33 cellular contexts compared by ENCODE assay signal in the genomic region with DNA sequence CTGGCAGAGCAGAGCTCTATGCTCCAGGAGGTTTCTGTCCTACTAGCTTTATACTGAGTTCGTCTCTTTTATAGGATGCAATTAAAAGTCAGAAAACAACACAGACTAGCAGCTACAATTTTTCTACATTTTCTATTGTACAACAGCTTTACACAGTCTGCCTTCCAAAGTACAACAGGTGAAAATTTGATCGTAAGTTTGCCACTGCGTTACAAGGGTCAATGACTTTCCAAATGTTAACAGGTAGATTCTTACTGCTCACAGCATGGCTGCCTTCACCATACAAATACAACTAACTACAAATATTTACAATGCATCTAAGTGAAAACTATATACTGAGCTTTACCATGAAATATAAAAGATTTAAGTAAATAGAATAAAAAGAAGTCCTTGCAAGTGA.
DNase-seq lines count a peak whose midpoint lies in the region; ATAC-seq, FAIRE-seq and TF ChIP-seq lines count a peak whose summit lies in the region.
"Had no signal": no experiment of that assay in that cellular context is flagged by ENCODE, and none has a peak within 500 bp of the region (broad histone marks: within the 10 kb centered on the region; RNA-seq: fewer than 3 reads in every experiment).

No MANE protein-coding gene starts in this region.

- DNase-seq in HepG2 (ENCODE audit: low spot score) (no peak), left lobe of liver (ENCODE audit: low spot score) (no peak), right lobe of liver (no peak), NCI-H82 (lab: John Stamatoyannopoulos, UW) (no peak), GM19240 (ENCODE audit: insufficient read length, low spot score) (no peak)
- DNase-seq: 8988T; ACHN; AML-193; BE2C; C1 segment of cervical spinal cord; Caco-2; Calu3; CD4-positive, alpha-beta memory T cell; CD4-positive, alpha-beta T cell; CD4-positive, CD25-positive, alpha-beta regulatory T cell; CD8-positive, alpha-beta memory T cell; CD8-positive, alpha-beta T cell; COR-L47; DMS 273 treated with DMSO at 0.1 percent for 48 hours; DMS153; DMS53; DMS79; DMS79 treated with DMSO at 0.1 percent for 48 hours; DND-41; EL had no signal

- H3K9me3 ChIP-seq in liver (ENCODE audit: control insufficient read depth in 4 of 4, low read length in 3 of 4) (no peaks in the 10 kb centered on the region), HepG2 (ENCODE audit: low read length) (no peaks in the 10 kb centered on the region), right lobe of liver (no peaks in the 10 kb centered on the region)
- H3K9me3 ChIP-seq: A549; BE2C; BLaER1; BLaER1 treated with 17β-estradiol and CSF1 and Interleukin-3, amounts not matched to agents 10 nM and 100 nM; Caco-2 had no signal

- no peak overlapping the region for H3K27ac ChIP-seq in liver (ENCODE audit: low read depth in 1 of 2, low read length in 2 of 2)
- H3K27ac ChIP-seq in HepG2 (ENCODE audit: extremely low read length, insufficient read depth, low read length): no peak overlapping the region
- H3K27ac ChIP-seq in right lobe of liver: no peak overlapping the region
- H3K27ac ChIP-seq: 22Rv1; A549; BLaER1; BLaER1 treated with 17β-estradiol and CSF1 and Interleukin-3, amounts not matched to agents 10 nM and 100 nM; C4-2B had no signal

- no peak for FAIRE-seq in HepG2 (lab: Jason Lieb, UNC)
- FAIRE-seq: A204.1, A549, D721Med had no signal

- no peak for TF ChIP-seq CTCF in liver (IDR thresholded peaks at IDR 0.05; ENCODE audit: low read depth, low read length, missing input control)
- no peak for TF ChIP-seq CTCF in HepG2 (CRISPR knock-in tag; IDR thresholded peaks at IDR 0.05)
- TF ChIP-seq CTCF in right lobe of liver (IDR thresholded peaks at IDR 0.05): no peak

- H3K9ac ChIP-seq in liver (ENCODE audit: low read depth in 1 of 2, low read length in 2 of 2) (no peak overlapping the region), HepG2 (ENCODE audit: insufficient read depth, low read depth, low read length) (no peak overlapping the region)
- H3K9ac ChIP-seq: BLaER1; BLaER1 treated with 17β-estradiol and CSF1 and Interleukin-3, amounts not matched to agents 10 nM and 100 nM had no signal

- in situ Hi-C loops in HepG2 (cut with HindIII; ENCODE audit: extremely low pct_ligation_motif_present, low pct_unique_long_range_greater_than_20kb): no loop called here

- H3K36me3 ChIP-seq in liver (ENCODE audit: control insufficient read depth in 4 of 4, insufficient read depth in 3 of 4, low read depth in 1 of 4, low read length in 3 of 4) (no peaks in the 10 kb centered on the region), HepG2 (replicated peaks in 1 of 2; ENCODE audit: control insufficient read depth in 1 of 2, insufficient read depth in 2 of 2, low read length in 2 of 2) (no peaks in the 10 kb centered on the region), right lobe of liver (no peaks in the 10 kb centered on the region)
- H3K36me3 ChIP-seq: BE2C; BLaER1; BLaER1 treated with 17β-estradiol and CSF1 and Interleukin-3, amounts not matched to agents 10 nM and 100 nM had no signal

- no TSS peak for BruUV-seq in HepG2 (replicated peaks; lab: Mats Ljungman, UMichigan)

- intact Hi-C loops in HepG2 (cut with micrococcal nuclease; ENCODE audit: unreplicated experiment): no loop called here
- intact Hi-C loops in right lobe of liver (cut with DNase I): no loop called here

- TF ChIP-seq POLR2A in HepG2 (IDR thresholded peaks at IDR 0.05; ENCODE audit: insufficient read depth in 1 of 2, low read depth in 2 of 2, low read length in 2 of 2): no peak
- TF ChIP-seq POLR2A in right lobe of liver (IDR thresholded peaks at IDR 0.05): no peak

- CTCF ChIA-PET in HepG2 (lab: Yijun Ruan, JAX; ENCODE audit: low intra/inter-chr PET ratio, low total read pairs): no interaction called here

- TF ChIP-seq EP300 in HepG2 (IDR thresholded peaks at IDR 0.05; ENCODE audit: low read depth in 2 of 2, low read length in 2 of 2) (no peak), HepG2 (CRISPR knock-in tag; IDR thresholded peaks at IDR 0.05; ENCODE audit: borderline replicate concordance) (no peak)

- H3K4me1 ChIP-seq in liver (ENCODE audit: control insufficient read depth in 4 of 4, insufficient read depth in 4 of 4, low read length in 3 of 4) (peaks cover 0 to 9% (median 2%) of the 10 kb centered on the region in 4 donors), HepG2 (ENCODE audit: insufficient read depth, low read length) (no peaks in the 10 kb centered on the region), right lobe of liver (no peaks in the 10 kb centered on the region)
- H3K4me1 ChIP-seq: A549; BE2C; BLaER1; BLaER1 treated with 17β-estradiol and CSF1 and Interleukin-3, amounts not matched to agents 10 nM and 100 nM; Caco-2 had no signal

- H3K27me3 ChIP-seq in liver (ENCODE audit: control insufficient read depth in 4 of 4, insufficient read depth in 4 of 4, low read length in 3 of 4) (no peaks in the 10 kb centered on the region), HepG2 (ENCODE audit: control insufficient read depth in 1 of 2, insufficient read depth in 2 of 2, low read length in 2 of 2) (no peaks in the 10 kb centered on the region), right lobe of liver (no peaks in the 10 kb centered on the region)
- H3K27me3 ChIP-seq: BE2C; BLaER1; BLaER1 treated with 17β-estradiol and CSF1 and Interleukin-3, amounts not matched to agents 10 nM and 100 nM had no signal

- no peak overlapping the region for H3K4me2 ChIP-seq in HepG2 (ENCODE audit: low read depth, low read length)
- H3K4me2 ChIP-seq: A549; BLaER1; BLaER1 treated with 17β-estradiol and CSF1 and Interleukin-3, amounts not matched to agents 10 nM and 100 nM had no signal

- H2AFZ ChIP-seq in HepG2 (ENCODE audit: low read length): no peak overlapping the region

- POLR2A ChIA-PET in HepG2 (lab: Yijun Ruan, JAX): no interaction called here

- H3K79me2 ChIP-seq in HepG2 (ENCODE audit: insufficient read depth, low read length): no peaks in the 10 kb centered on the region

- no peak for ATAC-seq in HepG2
- peak; percentile 57 for ATAC-seq in left lobe of liver
- ATAC-seq in right lobe of liver: peak in 3 of 4 donors; percentile 42 to 67 (median 56)
- ATAC-seq: A549; CD8-positive, alpha-beta T cell had no signal

- H3K4me3 ChIP-seq in liver (ENCODE audit: low read depth in 1 of 3, low read length in 3 of 3): no peak overlapping the region
- H3K4me3 ChIP-seq in HepG2 (replicated peaks in 1 of 3; ENCODE audit: insufficient read depth in 1 of 3, low read depth in 2 of 3, low read length in 3 of 3): no peak overlapping the region
- H3K4me3 ChIP-seq in right lobe of liver: no peak overlapping the region
- H3K4me3 ChIP-seq: A549; BLaER1; BLaER1 treated with 17β-estradiol and CSF1 and Interleukin-3, amounts not matched to agents 10 nM and 100 nM had no signal

- H4K20me1 ChIP-seq in HepG2 (ENCODE audit: insufficient read depth, low read length): no peaks in the 10 kb centered on the region
- H4K20me1 ChIP-seq: BLaER1; BLaER1 treated with 17β-estradiol and CSF1 and Interleukin-3, amounts not matched to agents 10 nM and 100 nM had no signal

- no peak for TF ChIP-seq RAD21 in liver (IDR thresholded peaks at IDR 0.05)
- no peak for TF ChIP-seq RAD21 in HepG2 (CRISPR knock-in tag; IDR thresholded peaks at IDR 0.05)

- 52% methylated on average over 3 of the region's 3 CpGs for WGBS in liver
- 2% methylated on average over 3 of the region's 3 CpGs for WGBS in HepG2 (ENCODE audit: low lambda C conversion rate)
- 52% methylated on average over 3 of the region's 3 CpGs for WGBS in right lobe of liver (ENCODE audit: insufficient coverage, low coverage, low lambda C conversion rate, missing lambda C conversion rate)

TF ChIP-seq in liver, 16 proteins besides CTCF, POLR2A, EP300 and RAD21 (continues in another document):
- TF ChIP-seq FOXA1 (IDR thresholded peaks at IDR 0.05) (no peak), HNF4A (conservative IDR thresholded peaks at IDR 0.05) (peak; percentile 44 to 51), TAF1 (conservative IDR thresholded peaks at IDR 0.05) (no peak), YY1 (IDR thresholded peaks at IDR 0.05) (no peak), JUND (IDR thresholded peaks at IDR 0.05) (no peak), HNF4G (IDR thresholded peaks at IDR 0.05) (no peak), NR2F2 (IDR thresholded peaks at IDR 0.05) (no peak), SP1 (IDR thresholded peaks at IDR 0.05) (no peak), FOXA2 (IDR thresholded peaks at IDR 0.05) (no peak), ATF3 (IDR thresholded peaks at IDR 0.05) (no peak)

TF ChIP-seq in HepG2, 621 proteins besides CTCF, POLR2A, EP300 and RAD21 (continues in another document):
- TF ChIP-seq, protein P1, sequence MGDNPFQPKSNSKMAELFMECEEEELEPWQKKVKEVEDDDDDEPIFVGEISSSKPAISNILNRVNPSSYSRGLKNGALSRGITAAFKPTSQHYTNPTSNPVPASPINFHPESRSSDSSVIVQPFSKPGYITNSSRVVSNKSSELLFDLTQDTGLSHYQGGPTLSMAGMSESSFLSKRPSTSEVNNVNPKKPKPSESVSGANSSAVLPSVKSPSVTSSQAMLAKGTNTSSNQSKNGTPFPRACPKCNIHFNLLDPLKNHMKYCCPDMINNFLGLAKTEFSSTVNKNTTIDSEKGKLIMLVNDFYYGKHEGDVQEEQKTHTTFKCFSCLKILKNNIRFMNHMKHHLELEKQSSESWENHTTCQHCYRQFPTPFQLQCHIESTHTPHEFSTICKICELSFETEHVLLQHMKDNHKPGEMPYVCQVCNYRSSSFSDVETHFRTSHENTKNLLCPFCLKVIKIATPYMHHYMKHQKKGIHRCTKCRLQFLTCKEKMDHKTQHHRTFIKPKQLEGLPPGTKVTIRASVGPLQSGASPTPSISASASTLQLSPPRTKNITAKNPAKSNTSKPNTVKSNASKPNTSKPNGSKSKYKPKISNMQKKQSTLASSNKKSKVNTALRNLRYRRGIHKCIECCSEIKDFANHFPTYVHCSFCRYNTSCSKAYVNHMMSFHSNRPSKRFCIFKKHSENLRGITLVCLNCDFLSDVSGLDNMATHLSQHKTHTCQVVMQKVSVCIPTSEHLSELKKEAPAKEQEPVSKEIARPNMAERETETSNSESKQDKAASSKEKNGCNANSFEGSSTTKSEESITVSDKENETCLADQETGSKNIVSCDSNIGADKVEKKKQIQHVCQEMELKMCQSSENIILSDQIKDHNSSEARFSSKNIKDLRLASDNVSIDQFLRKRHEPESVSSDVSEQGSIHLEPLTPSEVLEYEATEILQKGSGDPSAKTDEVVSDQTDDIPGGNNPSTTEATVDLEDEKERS (CRISPR knock-in tag; IDR thresholded peaks at IDR 0.05): no peak
